ENCODE assay signal across 8 cellular contexts in the genomic region with DNA sequence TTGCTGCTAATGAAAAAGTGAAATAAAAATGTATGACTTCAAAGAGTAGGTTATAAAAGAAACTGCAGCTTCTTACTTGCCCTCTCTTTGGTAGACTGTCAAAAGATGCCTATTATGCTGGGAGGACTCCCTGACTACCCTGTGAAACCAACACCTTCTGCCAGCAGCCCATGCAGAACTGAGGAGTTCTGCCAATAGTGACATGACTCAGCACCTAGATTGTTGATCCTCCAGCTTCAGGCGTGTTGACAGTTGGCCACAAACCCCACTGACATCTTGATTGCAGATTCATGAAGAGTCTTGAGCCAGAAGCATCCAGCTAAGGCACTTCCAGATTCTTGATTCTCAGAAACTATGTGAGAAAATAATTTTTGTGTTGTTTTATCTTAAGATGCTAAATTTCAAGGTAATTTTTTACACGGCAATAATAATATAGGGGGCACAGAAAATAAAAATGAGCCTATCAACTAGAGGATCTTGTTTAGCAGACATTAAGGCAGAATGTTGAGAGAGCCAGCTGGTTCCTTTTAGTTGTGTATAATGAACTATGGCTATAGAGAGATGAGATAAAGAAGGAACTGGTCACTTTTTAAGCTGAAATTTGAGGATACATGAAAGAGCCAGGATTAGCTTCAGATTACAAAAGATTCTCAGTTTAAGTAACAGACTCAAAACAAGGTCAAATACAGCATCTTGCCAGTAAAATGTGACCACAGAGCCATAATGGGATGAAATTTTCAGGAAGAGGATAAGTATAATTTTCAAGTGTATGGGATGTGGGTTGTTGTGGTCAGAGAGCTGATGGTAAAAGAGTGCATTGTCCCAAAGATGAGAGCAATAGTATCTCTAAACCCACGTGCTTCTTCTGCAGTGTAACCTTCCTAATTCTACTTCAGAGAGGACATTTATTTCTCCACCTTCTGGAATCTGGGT.
DNase-seq lines count a peak whose midpoint lies in the region; ATAC-seq and TF ChIP-seq lines count a peak whose summit lies in the region.

No MANE protein-coding gene starts in this region.

- peak; percentile 97 for DNase-seq in AG10803 (ENCODE audit: low read depth)
- DNase-seq in NCI-H1694 treated with DMSO at 0.1 percent for 48 hours (lab: John Stamatoyannopoulos, UW) = peak; percentile 79
- peak; percentile 77 for DNase-seq in kidney epithelial cell (ENCODE audit: low read depth)
- no peak for DNase-seq in activated gamma-delta T cell treated with Interleukin-2 at 50 U/mL for 16 hours
- no peak for DNase-seq in amniotic stem cell (lab: John Stamatoyannopoulos, UW)

- H3K4me3 Mint-ChIP-seq in activated naive CD8-positive, alpha-beta T cell = no peak overlapping the region

- H3K27me3 Mint-ChIP-seq in activated naive CD8-positive, alpha-beta T cell = no peaks in the 10 kb centered on the region

- peak overlapping the region; percentile 28 for H3K27ac Mint-ChIP-seq in activated naive CD8-positive, alpha-beta T cell

- TF ChIP-seq CTCF in AG10803 (conservative IDR thresholded peaks at IDR 0.05; ENCODE audit: low read length) (no peak), kidney epithelial cell (IDR thresholded peaks at IDR 0.05; ENCODE audit: insufficient read depth, low read length, poor library complexity, severe bottlenecking) (no peak)

- no peaks in the 10 kb centered on the region for H3K27me3 ChIP-seq in kidney epithelial cell (ENCODE audit: control insufficient read depth, insufficient read depth, low read length)

- H3K9me3 Mint-ChIP-seq in activated naive CD8-positive, alpha-beta T cell (ENCODE audit: low read depth) = peaks cover 8% of the 10 kb centered on the region

- H3K4me3 ChIP-seq in AG10803 (ENCODE audit: low read length) = no peak overlapping the region
- no peak overlapping the region for H3K4me3 ChIP-seq in kidney epithelial cell (ENCODE audit: low read depth, low read length)

- H3K36me3 Mint-ChIP-seq in activated naive CD8-positive, alpha-beta T cell = peaks cover 2% of the 10 kb centered on the region

- no peaks in the 10 kb centered on the region for H3K36me3 ChIP-seq in kidney epithelial cell (ENCODE audit: control insufficient read depth, insufficient read depth, low read length)

- ATAC-seq in GM18858 (IDR thresholded peaks at IDR 0.05; ENCODE audit: unreplicated experiment) (peak; percentile 100), HG02938 (IDR thresholded peaks at IDR 0.05; ENCODE audit: unreplicated experiment) (peak; percentile 96)

- peaks cover 9% of the 10 kb centered on the region for H3K4me1 Mint-ChIP-seq in activated naive CD8-positive, alpha-beta T cell (ENCODE audit: low read depth)

Comparison
In these comparisons a context has a peak if more than half of its experiments do, and no peak if none do; other contexts are left out.
1. DNase-seq: peak in AG10803 (single experiment), NCI-H1694 treated with DMSO at 0.1 percent for 48 hours (single experiment) and kidney epithelial cell (single experiment); none in activated gamma-delta T cell treated with Interleukin-2 at 50 U/mL for 16 hours (single experiment) and amniotic stem cell (single experiment).